ENCODE assay signal across 1 cellular context in genomic region chr9:127896395-127897193, GRCh38.
TF ChIP-seq lines count a peak whose summit lies in the region.

No MANE protein-coding gene starts in this region.

TF ChIP-seq in HepG2, 621 proteins besides CTCF, POLR2A, EP300 and RAD21 (continued from another document):
- TF ChIP-seq, protein P1, sequence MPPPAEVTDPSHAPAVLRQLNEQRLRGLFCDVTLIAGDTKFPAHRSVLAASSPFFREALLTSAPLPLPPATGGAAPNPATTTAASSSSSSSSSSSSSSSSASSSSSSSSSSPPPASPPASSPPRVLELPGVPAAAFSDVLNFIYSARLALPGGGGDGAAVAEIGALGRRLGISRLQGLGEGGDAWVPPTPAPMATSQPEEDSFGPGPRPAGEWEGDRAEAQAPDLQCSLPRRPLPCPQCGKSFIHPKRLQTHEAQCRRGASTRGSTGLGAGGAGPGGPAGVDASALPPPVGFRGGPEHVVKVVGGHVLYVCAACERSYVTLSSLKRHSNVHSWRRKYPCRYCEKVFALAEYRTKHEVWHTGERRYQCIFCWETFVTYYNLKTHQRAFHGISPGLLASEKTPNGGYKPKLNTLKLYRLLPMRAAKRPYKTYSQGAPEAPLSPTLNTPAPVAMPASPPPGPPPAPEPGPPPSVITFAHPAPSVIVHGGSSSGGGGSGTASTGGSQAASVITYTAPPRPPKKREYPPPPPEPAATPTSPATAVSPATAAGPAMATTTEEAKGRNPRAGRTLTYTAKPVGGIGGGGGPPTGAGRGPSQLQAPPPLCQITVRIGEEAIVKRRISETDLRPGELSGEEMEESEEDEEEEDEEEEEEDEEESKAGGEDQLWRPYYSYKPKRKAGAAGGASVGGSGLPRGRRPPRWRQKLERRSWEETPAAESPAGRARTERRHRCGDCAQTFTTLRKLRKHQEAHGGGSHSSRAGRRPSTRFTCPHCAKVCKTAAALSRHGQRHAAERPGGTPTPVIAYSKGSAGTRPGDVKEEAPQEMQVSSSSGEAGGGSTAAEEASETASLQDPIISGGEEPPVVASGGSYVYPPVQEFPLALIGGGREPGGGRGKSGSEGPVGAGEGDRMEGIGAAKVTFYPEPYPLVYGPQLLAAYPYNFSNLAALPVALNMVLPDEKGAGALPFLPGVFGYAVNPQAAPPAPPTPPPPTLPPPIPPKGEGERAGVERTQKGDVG (CRISPR knock-in tag; IDR thresholded peaks at IDR 0.05; ENCODE audit: borderline replicate concordance), result 0 out of 2 replicates have a peak, but pooled peaks have one; percentile 37
